In the genomic region with DNA sequence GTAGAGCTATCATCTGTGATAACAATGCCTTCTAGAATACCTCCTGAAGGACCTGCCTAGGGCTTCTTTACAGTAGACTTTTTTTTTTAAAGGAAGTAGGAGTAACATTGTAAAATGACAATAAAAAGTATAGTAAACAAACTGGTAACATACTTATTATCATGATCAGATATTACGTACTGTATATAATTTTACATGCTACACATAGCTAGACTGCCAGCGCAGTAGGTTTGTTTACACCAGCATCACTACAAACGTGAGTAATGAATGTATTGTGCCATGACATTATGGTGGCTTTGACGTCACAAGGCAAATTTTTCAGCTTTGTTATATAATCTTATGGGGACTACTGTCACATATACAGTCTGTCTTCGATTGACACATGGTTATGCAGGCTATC, we compare ENCODE assay signal across 23 cellular contexts. TPM values are rescaled to one million over a fixed set of nuclear protein-coding genes. Genes with fewer than 3 reads are reported as not detected.
A peak's percentile ranks its signal among the peaks of the same experiment; 100 is the strongest.
DNase-seq lines count a peak whose midpoint lies in the region; ATAC-seq and TF ChIP-seq lines count a peak whose summit lies in the region.
"Had no signal": no experiment of that assay in that cellular context is flagged by ENCODE, and none has a peak within 500 bp of the region (broad histone marks: within the 10 kb centered on the region; RNA-seq: fewer than 3 reads in every experiment).

No MANE protein-coding gene starts in this region.

- no peak overlapping the region for H2BK120ac ChIP-seq in trophoblast cell (ENCODE audit: insufficient read depth, low read length, poor library complexity)

- H2AFZ ChIP-seq in trophoblast cell (ENCODE audit: insufficient read depth, low read length, poor library complexity): no peak overlapping the region

- H3K14ac ChIP-seq in trophoblast cell (ENCODE audit: low read length): no peak overlapping the region

- WGBS in trophoblast cell (ENCODE audit: extremely low coverage, insufficient coverage, insufficient read length): no CpG with 5 or more reads among the region's 5 CpGs

- H3K23ac ChIP-seq in trophoblast cell (ENCODE audit: low read length): no peak overlapping the region

- no peak overlapping the region for H3K27ac ChIP-seq in trophoblast cell (ENCODE audit: low read depth, low read length)
- H3K27ac ChIP-seq: BLaER1 had no signal

- H3K27me3 ChIP-seq in trophoblast cell (ENCODE audit: insufficient read depth, low read length): no peaks in the 10 kb centered on the region
- H3K27me3 ChIP-seq: BE2C, BLaER1 had no signal

- no peak overlapping the region for H3K18ac ChIP-seq in trophoblast cell (ENCODE audit: low read length)

- no peak overlapping the region for H4K12ac ChIP-seq in trophoblast cell (ENCODE audit: low read depth, low read length)

- H3K9me3 ChIP-seq in trophoblast cell (ENCODE audit: insufficient read depth, low read depth, low read length): no peaks in the 10 kb centered on the region
- H3K9me3 ChIP-seq: BE2C had no signal

- H3K79me2 ChIP-seq in trophoblast cell (ENCODE audit: control insufficient read depth, insufficient read depth, low read length, poor library complexity): peaks cover 16% of the 10 kb centered on the region

- H3K4me1 ChIP-seq in trophoblast cell (ENCODE audit: control insufficient read depth in 1 of 2, insufficient read depth in 2 of 2, low read length in 2 of 2): no peaks in the 10 kb centered on the region
- H3K4me1 ChIP-seq: BE2C, BLaER1 had no signal

- H3K4me2 ChIP-seq in trophoblast cell (ENCODE audit: low read length): no peak overlapping the region
- H3K4me2 ChIP-seq: BLaER1 had no signal

- no peak overlapping the region for H4K91ac ChIP-seq in trophoblast cell (ENCODE audit: low read depth, low read length)

- H2BK12ac ChIP-seq in trophoblast cell (ENCODE audit: low read length): no peak overlapping the region

- peaks cover 5 to 14% of the 10 kb centered on the region in 2 experiments for H3K36me3 ChIP-seq in trophoblast cell (ENCODE audit: control insufficient read depth in 1 of 2, insufficient read depth in 2 of 2, low read length in 2 of 2)

- H3K4me3 ChIP-seq in LNCaP clone FGC (ENCODE audit: low read depth, low read length) (no peak overlapping the region), trophoblast cell (ENCODE audit: low read depth, low read length) (no peak overlapping the region)
- H3K4me3 ChIP-seq: BLaER1, GM12878 had no signal

- no peaks in the 10 kb centered on the region for H3K79me1 ChIP-seq in trophoblast cell (ENCODE audit: low read length)

- intact Hi-C loops in left colon (cut with DNase I, micrococcal nuclease): no loop called here

- peak; percentile 90 for DNase-seq in LNCaP clone FGC (ENCODE audit: low read depth)
- no peak for DNase-seq in left colon
- DNase-seq in trophoblast cell: peak; percentile 62 to 91
- DNase-seq: 8988T; ACHN; BE2C; C1 segment of cervical spinal cord; CD4-positive, alpha-beta memory T cell; CD4-positive, CD25-positive, alpha-beta regulatory T cell; CD8-positive, alpha-beta memory T cell; COR-L47; DMS 273 treated with DMSO at 0.1 percent for 48 hours; DMS153; DMS53; DMS79; DND-41; EL; GDM1 had no signal

- H2AK5ac ChIP-seq in trophoblast cell (ENCODE audit: low read length): no peak overlapping the region

- H3K4ac ChIP-seq in trophoblast cell (ENCODE audit: low read depth, low read length): peak overlapping the region; percentile 89

- no peak overlapping the region for H2BK5ac ChIP-seq in trophoblast cell (ENCODE audit: low read depth, low read length, poor library complexity)

- no peak overlapping the region for H4K8ac ChIP-seq in trophoblast cell (ENCODE audit: low read depth, low read length)

- peak; percentile 78 for ATAC-seq in left colon
- ATAC-seq in HG03159 (IDR thresholded peaks at IDR 0.05; ENCODE audit: unreplicated experiment): no peak
- no peak for ATAC-seq in GM18519 (IDR thresholded peaks at IDR 0.05; ENCODE audit: low FRiP score, unreplicated experiment)
- no peak for ATAC-seq in GM19455 (IDR thresholded peaks at IDR 0.05; ENCODE audit: unreplicated experiment)
- ATAC-seq: GM12878 had no signal

- no peak for TF ChIP-seq CTCF in LNCaP clone FGC (IDR thresholded peaks at IDR 0.05; ENCODE audit: control insufficient read depth, extremely low read depth, insufficient read depth)

- H3K9ac ChIP-seq in trophoblast cell (ENCODE audit: low read length): no peak overlapping the region
- H3K9ac ChIP-seq: BLaER1 had no signal

RNA-seq across cellular contexts. Expression of a gene that starts 15.4 kb away (rescaled TPM):
- total RNA-seq in left colon: 10 to 100 TPM; 10.6 to 13.6 TPM
- polyA plus RNA-seq in trophoblast cell (2013): 20.8 and 21.3 TPM in 2 replicates

Comparison
In these comparisons a context has a peak if more than half of its experiments do, and no peak if none do; other contexts are left out.
1. DNase-seq: peak in LNCaP clone FGC (single experiment) and trophoblast cell (2 of 2); none in left colon (0 of 2).